2 cellular contexts compared by ENCODE assay signal in genomic region chr7:83824214-83824613, GRCh38.
TF ChIP-seq lines count a peak whose summit lies in the region.

No MANE protein-coding gene starts in this region.

TF ChIP-seq in SK-N-SH, 30 proteins besides CTCF, POLR2A, EP300 and RAD21 (continued from another document):
- TF ChIP-seq, protein P1, sequence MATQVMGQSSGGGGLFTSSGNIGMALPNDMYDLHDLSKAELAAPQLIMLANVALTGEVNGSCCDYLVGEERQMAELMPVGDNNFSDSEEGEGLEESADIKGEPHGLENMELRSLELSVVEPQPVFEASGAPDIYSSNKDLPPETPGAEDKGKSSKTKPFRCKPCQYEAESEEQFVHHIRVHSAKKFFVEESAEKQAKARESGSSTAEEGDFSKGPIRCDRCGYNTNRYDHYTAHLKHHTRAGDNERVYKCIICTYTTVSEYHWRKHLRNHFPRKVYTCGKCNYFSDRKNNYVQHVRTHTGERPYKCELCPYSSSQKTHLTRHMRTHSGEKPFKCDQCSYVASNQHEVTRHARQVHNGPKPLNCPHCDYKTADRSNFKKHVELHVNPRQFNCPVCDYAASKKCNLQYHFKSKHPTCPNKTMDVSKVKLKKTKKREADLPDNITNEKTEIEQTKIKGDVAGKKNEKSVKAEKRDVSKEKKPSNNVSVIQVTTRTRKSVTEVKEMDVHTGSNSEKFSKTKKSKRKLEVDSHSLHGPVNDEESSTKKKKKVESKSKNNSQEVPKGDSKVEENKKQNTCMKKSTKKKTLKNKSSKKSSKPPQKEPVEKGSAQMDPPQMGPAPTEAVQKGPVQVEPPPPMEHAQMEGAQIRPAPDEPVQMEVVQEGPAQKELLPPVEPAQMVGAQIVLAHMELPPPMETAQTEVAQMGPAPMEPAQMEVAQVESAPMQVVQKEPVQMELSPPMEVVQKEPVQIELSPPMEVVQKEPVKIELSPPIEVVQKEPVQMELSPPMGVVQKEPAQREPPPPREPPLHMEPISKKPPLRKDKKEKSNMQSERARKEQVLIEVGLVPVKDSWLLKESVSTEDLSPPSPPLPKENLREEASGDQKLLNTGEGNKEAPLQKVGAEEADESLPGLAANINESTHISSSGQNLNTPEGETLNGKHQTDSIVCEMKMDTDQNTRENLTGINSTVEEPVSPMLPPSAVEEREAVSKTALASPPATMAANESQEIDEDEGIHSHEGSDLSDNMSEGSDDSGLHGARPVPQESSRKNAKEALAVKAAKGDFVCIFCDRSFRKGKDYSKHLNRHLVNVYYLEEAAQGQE (IDR thresholded peaks at IDR 0.05; ENCODE audit: low read depth, low read length): no peak
- TF ChIP-seq NRF1 (IDR thresholded peaks at IDR 0.05; ENCODE audit: low read depth, low read length) (no peak), POLR2AphosphoS5 (IDR thresholded peaks at IDR 0.05; ENCODE audit: low read depth, low read length) (no peak), ELF1 (IDR thresholded peaks at IDR 0.05) (no peak), ZBTB33 (IDR thresholded peaks at IDR 0.05; ENCODE audit: borderline replicate concordance, low read depth) (no peak)

TF ChIP-seq in SK-N-SH treated with all-trans-retinoic acid at 6 μM for 48 hours, 23 proteins besides CTCF, POLR2A, EP300 and RAD21 (continued from another document):
- TF ChIP-seq, protein P2, sequence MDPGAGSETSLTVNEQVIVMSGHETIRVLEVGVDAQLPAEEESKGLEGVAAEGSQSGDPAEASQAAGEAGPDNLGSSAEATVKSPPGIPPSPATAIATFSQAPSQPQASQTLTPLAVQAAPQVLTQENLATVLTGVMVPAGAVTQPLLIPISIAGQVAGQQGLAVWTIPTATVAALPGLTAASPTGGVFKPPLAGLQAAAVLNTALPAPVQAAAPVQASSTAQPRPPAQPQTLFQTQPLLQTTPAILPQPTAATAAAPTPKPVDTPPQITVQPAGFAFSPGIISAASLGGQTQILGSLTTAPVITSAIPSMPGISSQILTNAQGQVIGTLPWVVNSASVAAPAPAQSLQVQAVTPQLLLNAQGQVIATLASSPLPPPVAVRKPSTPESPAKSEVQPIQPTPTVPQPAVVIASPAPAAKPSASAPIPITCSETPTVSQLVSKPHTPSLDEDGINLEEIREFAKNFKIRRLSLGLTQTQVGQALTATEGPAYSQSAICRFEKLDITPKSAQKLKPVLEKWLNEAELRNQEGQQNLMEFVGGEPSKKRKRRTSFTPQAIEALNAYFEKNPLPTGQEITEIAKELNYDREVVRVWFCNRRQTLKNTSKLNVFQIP (CRISPR knock-in tag; IDR thresholded peaks at IDR 0.05; ENCODE audit: borderline replicate concordance, low read depth): no peak
- TF ChIP-seq RARB (CRISPR knock-in tag; IDR thresholded peaks at IDR 0.05) (no peak), ZNF70 (CRISPR knock-in tag; IDR thresholded peaks at IDR 0.05) (no peak), ZFP30 (CRISPR knock-in tag; IDR thresholded peaks at IDR 0.05) (no peak), ESRRG (CRISPR knock-in tag; IDR thresholded peaks at IDR 0.05) (no peak)
